ENCODE assay signal across 17 cellular contexts in genomic region chr11:84164722-84165121, GRCh38.
"Had no signal": no experiment of that assay in that cellular context is flagged by ENCODE, and none has a peak within 500 bp of the region (broad histone marks: within the 10 kb centered on the region; RNA-seq: fewer than 3 reads in every experiment).

No MANE protein-coding gene starts in this region.

- H3K36me3 ChIP-seq: breast epithelium, left lung, right lobe of liver, suprapubic skin, upper lobe of left lung had no signal

- H3K9me3 ChIP-seq: breast epithelium, left lung, mucosa of descending colon, suprapubic skin, upper lobe of left lung had no signal

- H3K4me1 Mint-ChIP-seq: activated naive CD8-positive, alpha-beta T cell treated with anti-CD3 and anti-CD28 coated beads, Interleukin-2, amount 10 ng/mL, durations not matched to agents 7 days and 5 days; naive thymus-derived CD8-positive, alpha-beta T cell; T-cell had no signal

- H3K27me3 ChIP-seq: breast epithelium, left lung, right lobe of liver, suprapubic skin, upper lobe of left lung had no signal

- H3K4me3 Mint-ChIP-seq: activated naive CD8-positive, alpha-beta T cell treated with anti-CD3 and anti-CD28 coated beads, Interleukin-2, amount 10 ng/mL, durations not matched to agents 7 days and 5 days; activated T-helper 1 cell treated with anti-CD3 and anti-CD28 coated beads, Interleukin-12 subunit alpha, Interleukin-12 subunit beta, Interleukin-2, Interleukin-4 antibody, amounts not matched to agents 30 ng/mL and 10 ng/mL and 1 ng/mL, durations not matched to agents 14 hours and 24 hours and 36 hours; naive thymus-derived CD8-positive, alpha-beta T cell; T-cell had no signal

- H3K4me1 ChIP-seq: breast epithelium, left lung, right lobe of liver, suprapubic skin, upper lobe of left lung had no signal

- H3K27ac Mint-ChIP-seq: activated naive CD8-positive, alpha-beta T cell treated with anti-CD3 and anti-CD28 coated beads, Interleukin-2, amount 10 ng/mL, durations not matched to agents 7 days and 5 days; activated T-helper 1 cell treated with anti-CD3 and anti-CD28 coated beads, Interleukin-12 subunit alpha, Interleukin-12 subunit beta, Interleukin-2, Interleukin-4 antibody, amounts not matched to agents 30 ng/mL and 10 ng/mL and 1 ng/mL, durations not matched to agents 14 hours and 24 hours and 36 hours; naive thymus-derived CD8-positive, alpha-beta T cell; T-cell had no signal

- H3K27ac ChIP-seq: breast epithelium, epithelial cell of prostate, left lung, right lobe of liver, suprapubic skin, upper lobe of left lung had no signal

- ATAC-seq: left lung; mucosa of descending colon; naive thymus-derived CD8-positive, alpha-beta T cell; right lobe of liver; stimulated activated naive CD8-positive, alpha-beta T cell treated with anti-CD3 and anti-CD28 coated beads, Interleukin-15, Interleukin-2, amounts not matched to agents 100 U/mL and 50 U/mL, for 24 hours; T-cell had no signal

- H3K27me3 Mint-ChIP-seq: activated naive CD8-positive, alpha-beta T cell treated with anti-CD3 and anti-CD28 coated beads, Interleukin-2, amount 10 ng/mL, durations not matched to agents 7 days and 5 days; naive thymus-derived CD8-positive, alpha-beta T cell; T-cell had no signal

- DNase-seq: activated CD4-positive, CD25-positive, alpha-beta regulatory T cell treated with anti-CD3 and anti-CD28 coated beads, Interleukin-2, amount 50 U/mL, for 72 hours; activated naive CD8-positive, alpha-beta T cell treated with anti-CD3 and anti-CD28 coated beads, Interleukin-2, amount 10 ng/mL, durations not matched to agents 7 days and 5 days; cerebellar nuclear complex; effector memory CD4-positive, alpha-beta T cell; left lung; mucosa of descending colon; naive thymus-derived CD8-positive, alpha-beta T cell; occipital lobe; right lobe of liver; stimulated activated naive CD8-positive, alpha-beta T cell treated with anti-CD3 and anti-CD28 coated beads, Interleukin-15, Interleukin-2, amounts not matched to agents 100 U/mL and 50 U/mL, for 24 hours; T-cell; T-helper 9 cell; upper lobe of left lung had no signal

- H3K4me3 ChIP-seq: breast epithelium, left lung, mucosa of descending colon, right lobe of liver, suprapubic skin, upper lobe of left lung had no signal
